In genomic region chr19:15332311-15332996, GRCh38 we compare ENCODE assay signal across 8 cellular contexts. TPM values are rescaled to one million over a fixed set of nuclear protein-coding genes. Genes with fewer than 3 reads are reported as not detected.
A peak's percentile ranks its signal among the peaks of the same experiment; 100 is the strongest.
DNase-seq lines count a peak whose midpoint lies in the region; ATAC-seq and TF ChIP-seq lines count a peak whose summit lies in the region.

TSS of gene BRD4 (minus strand) at chr19:15332539. CDS start at chr19:15273099, 59,440 bp downstream.

- H3K27ac Mint-ChIP-seq in activated T-helper 2 cell treated with anti-CD3 and anti-CD28 coated beads, Interferon-gamma antibody, Interleukin-2, Interleukin-4, amounts not matched to agents 10 μg/mL and 5 μg/mL and 100 μg/mL, durations not matched to agents 14 hours and 24 hours and 36 hours: peak within 1 kb of the TSS; percentile 96
- H3K27ac Mint-ChIP-seq in nephron progenitor cell: peak within 1 kb of the TSS; percentile 94
- peak within 1 kb of the TSS; percentile 98 for H3K27ac Mint-ChIP-seq in stimulated activated naive CD8-positive, alpha-beta T cell treated with anti-CD3 and anti-CD28 coated beads, Interleukin-15, amount 100 ng/mL, for 72 hours

- peak within 1 kb of the TSS; percentile 82 for H3K4me3 ChIP-seq in AG09309 (ENCODE audit: control insufficient read depth, low read depth, low read length)
- peak within 1 kb of the TSS; percentile 91 for H3K4me3 ChIP-seq in fibroblast of the aortic adventitia (ENCODE audit: low read depth, low read length)

- no peaks in the 10 kb centered on the region for H3K9me3 Mint-ChIP-seq in activated T-helper 2 cell treated with anti-CD3 and anti-CD28 coated beads, Interferon-gamma antibody, Interleukin-2, Interleukin-4, amounts not matched to agents 10 μg/mL and 5 μg/mL and 100 μg/mL, durations not matched to agents 14 hours and 24 hours and 36 hours
- peaks cover 3% of the 10 kb centered on the region for H3K9me3 Mint-ChIP-seq in nephron progenitor cell
- H3K9me3 Mint-ChIP-seq in stimulated activated naive CD8-positive, alpha-beta T cell treated with anti-CD3 and anti-CD28 coated beads, Interleukin-15, amount 100 ng/mL, for 72 hours: no peaks in the 10 kb centered on the region

- intact Hi-C loops in activated T-helper 2 cell treated with anti-CD3 and anti-CD28 coated beads, Interferon-gamma antibody, Interleukin-2, Interleukin-4, amounts not matched to agents 10 μg/mL and 5 μg/mL and 100 μg/mL, durations not matched to agents 14 hours and 24 hours and 36 hours (cut with micrococcal nuclease): loop anchor here (2.0 kb wide), 1 partner anchor 46 kb away; the partner anchor contains the start of gene AKAP8

- peaks cover 28% of the 10 kb centered on the region for H3K4me1 Mint-ChIP-seq in activated T-helper 2 cell treated with anti-CD3 and anti-CD28 coated beads, Interferon-gamma antibody, Interleukin-2, Interleukin-4, amounts not matched to agents 10 μg/mL and 5 μg/mL and 100 μg/mL, durations not matched to agents 14 hours and 24 hours and 36 hours (ENCODE audit: low read depth)
- H3K4me1 Mint-ChIP-seq in nephron progenitor cell: peaks cover 52% of the 10 kb centered on the region
- peaks cover 51% of the 10 kb centered on the region for H3K4me1 Mint-ChIP-seq in stimulated activated naive CD8-positive, alpha-beta T cell treated with anti-CD3 and anti-CD28 coated beads, Interleukin-15, amount 100 ng/mL, for 72 hours

- DNase-seq in AG09309 (ENCODE audit: low read depth) (no peak), RKO (ENCODE audit: low spot score) (peak; percentile 72), fibroblast of the aortic adventitia (ENCODE audit: low read depth) (peak; percentile 37), nephron progenitor cell (peak; percentile 86)
- peak; percentile 76 for DNase-seq in activated T-helper 2 cell treated with anti-CD3 and anti-CD28 coated beads, Interferon-gamma antibody, Interleukin-2, Interleukin-4, amounts not matched to agents 10 μg/mL and 5 μg/mL and 100 μg/mL, durations not matched to agents 14 hours and 24 hours and 36 hours (ENCODE audit: low spot score)
- peak; percentile 79 to 80 for DNase-seq in stimulated activated naive CD8-positive, alpha-beta T cell treated with anti-CD3 and anti-CD28 coated beads, Interleukin-15, amount 100 ng/mL, for 72 hours

- ATAC-seq in GM19023 (IDR thresholded peaks at IDR 0.05; ENCODE audit: unreplicated experiment): peak; percentile 51
- peak; percentile 54 for ATAC-seq in HG03521 (IDR thresholded peaks at IDR 0.05; ENCODE audit: unreplicated experiment)
- ATAC-seq in stimulated activated naive CD8-positive, alpha-beta T cell treated with anti-CD3 and anti-CD28 coated beads, Interleukin-15, amount 100 ng/mL, for 72 hours: peak; percentile 78

- H3K36me3 Mint-ChIP-seq in activated T-helper 2 cell treated with anti-CD3 and anti-CD28 coated beads, Interferon-gamma antibody, Interleukin-2, Interleukin-4, amounts not matched to agents 10 μg/mL and 5 μg/mL and 100 μg/mL, durations not matched to agents 14 hours and 24 hours and 36 hours (ENCODE audit: low read depth): peaks cover 27% of the 10 kb centered on the region
- H3K36me3 Mint-ChIP-seq in nephron progenitor cell (ENCODE audit: low read depth): peaks cover 19% of the 10 kb centered on the region

- no peaks in the 10 kb centered on the region for H3K27me3 Mint-ChIP-seq in activated T-helper 2 cell treated with anti-CD3 and anti-CD28 coated beads, Interferon-gamma antibody, Interleukin-2, Interleukin-4, amounts not matched to agents 10 μg/mL and 5 μg/mL and 100 μg/mL, durations not matched to agents 14 hours and 24 hours and 36 hours (ENCODE audit: low read depth)
- no peaks in the 10 kb centered on the region for H3K27me3 Mint-ChIP-seq in nephron progenitor cell (ENCODE audit: low read depth, poor library complexity)
- no peaks in the 10 kb centered on the region for H3K27me3 Mint-ChIP-seq in stimulated activated naive CD8-positive, alpha-beta T cell treated with anti-CD3 and anti-CD28 coated beads, Interleukin-15, amount 100 ng/mL, for 72 hours

- H3K4me3 Mint-ChIP-seq in activated T-helper 2 cell treated with anti-CD3 and anti-CD28 coated beads, Interferon-gamma antibody, Interleukin-2, Interleukin-4, amounts not matched to agents 10 μg/mL and 5 μg/mL and 100 μg/mL, durations not matched to agents 14 hours and 24 hours and 36 hours (ENCODE audit: low read depth): peak within 1 kb of the TSS; percentile 97
- H3K4me3 Mint-ChIP-seq in nephron progenitor cell: peak within 1 kb of the TSS; percentile 99
- peak within 1 kb of the TSS; percentile 90 to 98 for H3K4me3 Mint-ChIP-seq in stimulated activated naive CD8-positive, alpha-beta T cell treated with anti-CD3 and anti-CD28 coated beads, Interleukin-15, amount 100 ng/mL, for 72 hours

- TF ChIP-seq CTCF in AG09309 (IDR thresholded peaks at IDR 0.05; ENCODE audit: control insufficient read depth, insufficient read depth, low read depth, low read length, missing control alignments) (no peak), fibroblast of the aortic adventitia (IDR thresholded peaks at IDR 0.05; ENCODE audit: insufficient read depth, low read length) (no peak), nephron progenitor cell (IDR thresholded peaks at IDR 0.05) (no peak)

RNA-seq across cellular contexts. Expression of gene BRD4, which starts in this region (rescaled TPM):
- 104 and 108 TPM in 2 replicates for total RNA-seq in activated T-helper 2 cell treated with anti-CD3 and anti-CD28 coated beads, Interferon-gamma antibody, Interleukin-2, Interleukin-4, amounts not matched to agents 10 μg/mL and 5 μg/mL and 100 μg/mL, durations not matched to agents 14 hours and 24 hours and 36 hours
- total RNA-seq in fibroblast of the aortic adventitia (ENCODE audit: low replicate concordance): 15.5 and 25.3 TPM in 2 replicates
